22 cellular contexts compared by ENCODE assay signal in genomic region chr10:79458483-79458882, GRCh38. TPM values are rescaled to one million over a fixed set of nuclear protein-coding genes. Genes with fewer than 3 reads are reported as not detected.
DNase-seq lines count a peak whose midpoint lies in the region; ATAC-seq, FAIRE-seq and TF ChIP-seq lines count a peak whose summit lies in the region.
"Had no signal": no experiment of that assay in that cellular context is flagged by ENCODE, and none has a peak within 500 bp of the region (broad histone marks: within the 10 kb centered on the region; RNA-seq: fewer than 3 reads in every experiment).

No MANE protein-coding gene starts in this region.

- H3K14ac ChIP-seq in H9 (ENCODE audit: insufficient read depth, low read length) (no peak overlapping the region), IMR-90 (replicated peaks; ENCODE audit: low read depth, low read length) (no peak overlapping the region)

- no peak overlapping the region for H4K8ac ChIP-seq in H9 (replicated peaks; ENCODE audit: insufficient read length, low read depth, low read length)
- no peak overlapping the region for H4K8ac ChIP-seq in IMR-90 (ENCODE audit: low read depth in 2 of 2, low read length in 2 of 2)

- no peaks in the 10 kb centered on the region for H4K20me1 ChIP-seq in H9 (ENCODE audit: control insufficient read depth, insufficient read depth, insufficient read length)
- no peaks in the 10 kb centered on the region for H4K20me1 ChIP-seq in IMR-90 (ENCODE audit: insufficient read depth, low read length)
- no peaks in the 10 kb centered on the region for H4K20me1 ChIP-seq in K562 (replicated peaks; ENCODE audit: control insufficient read depth, insufficient read depth, low read length)
- H4K20me1 ChIP-seq: BLaER1 treated with 17β-estradiol and CSF1 and Interleukin-3, amounts not matched to agents 10 nM and 100 nM had no signal

- H3K27me3 Mint-ChIP-seq in H9 (ENCODE audit: low read depth) = peaks cover 34% of the 10 kb centered on the region

- H3K4me2 ChIP-seq in H9 (ENCODE audit: insufficient read depth, insufficient read length, low read length) = no peak overlapping the region
- H3K4me2 ChIP-seq in IMR-90 (ENCODE audit: low read depth, low read length) = no peak overlapping the region
- H3K4me2 ChIP-seq in K562 (ENCODE audit: insufficient read depth, low read length) = 0 out of 2 replicates have a peak overlapping the region, but pooled peaks have one; percentile 17
- H3K4me2 ChIP-seq: A549; BLaER1 treated with 17β-estradiol and CSF1 and Interleukin-3, amounts not matched to agents 10 nM and 100 nM had no signal

- no peak overlapping the region for H2BK15ac ChIP-seq in H9 (ENCODE audit: low read depth, low read length)
- H2BK15ac ChIP-seq in IMR-90 (ENCODE audit: low read depth, low read length) = no peak overlapping the region

- H2BK120ac ChIP-seq in H9 (ENCODE audit: low read depth, low read length, poor library complexity, severe bottlenecking) (no peak overlapping the region), IMR-90 (ENCODE audit: low read depth, low read length) (no peak overlapping the region)

- POLR2A ChIA-PET in IMR-90 (lab: Charles Lee; ENCODE audit: unreplicated experiment) = no interaction called here
- POLR2A ChIA-PET in K562 (lab: Yijun Ruan, JAX) = interaction anchor here (0.6 to 1.6 kb wide), 2 partner anchors 10 to 13 kb away, joined by 4 to 6 read pairs; partner anchors contain the start of gene ZCCHC24

- H3K27me3 ChIP-seq in H9 (ENCODE audit: insufficient read depth, low read length) (no peaks in the 10 kb centered on the region; the same call in 1 of the 2 replicates), IMR-90 (ENCODE audit: control insufficient read depth, insufficient read depth, low read length) (no peaks in the 10 kb centered on the region), K562 (ENCODE audit: control insufficient read depth in 2 of 2, insufficient read depth in 2 of 2, low read length in 2 of 2) (peaks cover 2 to 25% of the 10 kb centered on the region in 2 experiments; a peak in 3 of 5 replicates)
- H3K27me3 ChIP-seq: BLaER1 treated with 17β-estradiol and CSF1 and Interleukin-3, amounts not matched to agents 10 nM and 100 nM had no signal

- H3K18ac ChIP-seq in H9 (ENCODE audit: insufficient read length, low read depth, low read length) = no peak overlapping the region
- H3K18ac ChIP-seq in IMR-90 (ENCODE audit: low read depth, low read length) = no peak overlapping the region

- no peaks in the 10 kb centered on the region for H3K4me1 Mint-ChIP-seq in H9
- H3K4me1 Mint-ChIP-seq: B cell had no signal

- H3K4ac ChIP-seq in H9 (ENCODE audit: low read depth, low read length) = no peak overlapping the region
- no peak overlapping the region for H3K4ac ChIP-seq in IMR-90 (ENCODE audit: low read depth, low read length)

- H3K56ac ChIP-seq in H9 (ENCODE audit: insufficient read length, low read depth, low read length) = no peak overlapping the region
- H3K56ac ChIP-seq in IMR-90 (ENCODE audit: extremely low read depth, insufficient read depth, low read length) = no peak overlapping the region

- ATAC-seq in IMR-90 (ENCODE audit: low read depth) (no peak), K562 (no peak; the same call in 2 of the 3 replicates), GM19351 (IDR thresholded peaks at IDR 0.05; ENCODE audit: unreplicated experiment) (no peak)
- ATAC-seq: A549; CD8-positive, alpha-beta T cell; GM12878 had no signal

- no peaks in the 10 kb centered on the region for H3K23me2 ChIP-seq in H9 (ENCODE audit: insufficient read length, low read depth, low read length, poor library complexity, severe bottlenecking)

- in situ Hi-C loops in IMR-90 (cut with MboI; ENCODE audit: low sequenced_read_pairs) (no loop called here), K562 (cut with MboI) (no loop called here)

- H3K4me3 ChIP-seq in IMR-90 (ENCODE audit: insufficient read depth, low read depth, low read length) = no peak overlapping the region
- no peak overlapping the region for H3K4me3 ChIP-seq in K562
- H3K4me3 ChIP-seq: A549; BLaER1 treated with 17β-estradiol and CSF1 and Interleukin-3, amounts not matched to agents 10 nM and 100 nM; GM12878 had no signal

- no peak for TF ChIP-seq RAD21 in IMR-90 (IDR thresholded peaks at IDR 0.05; ENCODE audit: low read length)
- no peak for TF ChIP-seq RAD21 in K562 (CRISPR knock-in tag; conservative IDR thresholded peaks at IDR 0.05 in 1 of 2, IDR thresholded peaks at IDR 0.05 in 1 of 2)

- H2BK20ac ChIP-seq in H9 (ENCODE audit: low read depth, low read length, poor library complexity, severe bottlenecking) (no peak overlapping the region), IMR-90 (ENCODE audit: low read depth, low read length) (no peak overlapping the region)

- TF ChIP-seq CTCF in H9 (conservative IDR thresholded peaks at IDR 0.05) (no peak), IMR-90 (conservative IDR thresholded peaks at IDR 0.05; ENCODE audit: low read depth, low read length) (no peak), K562 (IDR thresholded peaks at IDR 0.05 in 2 of 3, conservative IDR thresholded peaks at IDR 0.05 in 1 of 3; ENCODE audit: insufficient read depth in 2 of 3, low read depth in 1 of 3, low read length in 3 of 3) (no peak)

- H3K9me1 ChIP-seq in IMR-90 (ENCODE audit: insufficient read depth, low read length) = peaks cover 10% of the 10 kb centered on the region
- H3K9me1 ChIP-seq in K562 (ENCODE audit: control insufficient read depth, insufficient read depth, low read length) = no peaks in the 10 kb centered on the region

- DNase-seq in H9 (peak; percentile 8), IMR-90 (no peak), K562 (ENCODE audit: extremely low read depth in 1 of 4, low spot score in 3 of 4) (no peak), putamen (ENCODE audit: low spot score) (no peak)
- DNase-seq: AML-193; Caco-2; Calu3; CD4-positive, alpha-beta T cell; CD8-positive, alpha-beta T cell; DMS79 treated with DMSO at 0.1 percent for 48 hours; GF-D8 had no signal

- no peak overlapping the region for H2BK5ac ChIP-seq in H9 (ENCODE audit: insufficient read length, low read length)
- H2BK5ac ChIP-seq in IMR-90 (ENCODE audit: low read depth, low read length, poor library complexity, severe bottlenecking) = no peak overlapping the region

- H2BK12ac ChIP-seq in H9 (ENCODE audit: insufficient read length, low read depth, low read length) = no peak overlapping the region

- H2AFZ ChIP-seq in H9 (ENCODE audit: low read length) = no peak overlapping the region
- H2AFZ ChIP-seq in IMR-90 (replicated peaks; ENCODE audit: low read length, poor library complexity) = no peak overlapping the region
- H2AFZ ChIP-seq in K562 (ENCODE audit: low read depth, low read length) = no peak overlapping the region

- H3K79me1 ChIP-seq in H9 (ENCODE audit: insufficient read depth, low read depth, low read length, poor library complexity, severe bottlenecking) (no peaks in the 10 kb centered on the region), IMR-90 (ENCODE audit: low read depth in 1 of 2, low read length in 2 of 2) (no peaks in the 10 kb centered on the region)

- no CpG with 5 or more reads among the region's 4 CpGs for WGBS in H9 (ENCODE audit: extremely low coverage, insufficient read length, low lambda C conversion rate)
- 96% methylated on average over 2 of the region's 4 CpGs; no CpG with 5 or more reads in 1 of the 2 experiments for WGBS in IMR-90 (ENCODE audit: extremely low coverage in 2 of 2, insufficient read length in 1 of 2), 2 experiments
- 12% methylated on average over 4 of the region's 4 CpGs for WGBS in K562 (ENCODE audit: insufficient coverage, low coverage, missing lambda C conversion rate)

- no peak for TF ChIP-seq POLR2A in IMR-90 (IDR thresholded peaks at IDR 0.05; ENCODE audit: low read depth, low read length)
- no peak for TF ChIP-seq POLR2A in K562 (conservative IDR thresholded peaks at IDR 0.05)

- no peaks in the 10 kb centered on the region; a peak in 1 of 5 replicates for H3K9me3 Mint-ChIP-seq in H9
- H3K9me3 Mint-ChIP-seq: CD4-positive, alpha-beta T cell; CD8-positive, alpha-beta T cell had no signal

- no peak overlapping the region for H3K27ac Mint-ChIP-seq in H9
- H3K27ac Mint-ChIP-seq: B cell; CD4-positive, alpha-beta T cell; CD8-positive, alpha-beta T cell had no signal

- peak overlapping the region; percentile 30 for H2AK9ac ChIP-seq in IMR-90 (replicated peaks; ENCODE audit: low read depth, low read length, poor library complexity)

- H3K79me2 ChIP-seq in H9 (ENCODE audit: insufficient read depth, low read length) (no peaks in the 10 kb centered on the region), K562 (ENCODE audit: control insufficient read depth, insufficient read depth, low read length) (no peaks in the 10 kb centered on the region)

- H3T11ph ChIP-seq in H9 (ENCODE audit: low read length) = no peak overlapping the region

- H3K4me1 ChIP-seq in H9 (ENCODE audit: insufficient read depth, low read length) = no peaks in the 10 kb centered on the region
- peaks cover 8% of the 10 kb centered on the region for H3K4me1 ChIP-seq in IMR-90 (ENCODE audit: control insufficient read depth, insufficient read depth, low read length)
- peaks cover 0 to 8% of the 10 kb centered on the region in 2 experiments; a peak in 3 of 5 replicates for H3K4me1 ChIP-seq in K562 (replicated peaks in 1 of 2; ENCODE audit: control insufficient read depth in 2 of 2, insufficient read depth in 2 of 2, low read length in 2 of 2)
- H3K4me1 ChIP-seq: A549, Caco-2 had no signal

- H4K91ac ChIP-seq in H9 (ENCODE audit: insufficient read length, low read depth, low read length) (no peak overlapping the region), IMR-90 (ENCODE audit: insufficient read depth, low read depth, low read length) (no peak overlapping the region)

- H3K36me3 ChIP-seq in IMR-90 (ENCODE audit: control insufficient read depth, insufficient read depth, low read length) (no peaks in the 10 kb centered on the region), K562 (ENCODE audit: control insufficient read depth, insufficient read depth, low read length) (no peaks in the 10 kb centered on the region)
- H3K36me3 ChIP-seq: BLaER1 treated with 17β-estradiol and CSF1 and Interleukin-3, amounts not matched to agents 10 nM and 100 nM had no signal

- no peak for TF ChIP-seq EP300 in K562 (IDR thresholded peaks at IDR 0.05; ENCODE audit: low read length)

- no peak overlapping the region for H3K4me3 Mint-ChIP-seq in H9
- H3K4me3 Mint-ChIP-seq: B cell; CD4-positive, alpha-beta T cell; CD8-positive, alpha-beta T cell had no signal

- H3K9ac ChIP-seq in H9 (ENCODE audit: extremely low read depth, insufficient read length, low read length) = no peak overlapping the region
- no peak overlapping the region for H3K9ac ChIP-seq in IMR-90 (ENCODE audit: low read depth, low read length)
- H3K9ac ChIP-seq in K562 (ENCODE audit: insufficient read depth in 1 of 2, low read depth in 2 of 2, low read length in 2 of 2) = peak overlapping the region in 1 of 2 experiments; percentile 53; a peak in 1 of 4 replicates
- H3K9ac ChIP-seq: BLaER1 treated with 17β-estradiol and CSF1 and Interleukin-3, amounts not matched to agents 10 nM and 100 nM had no signal

- FAIRE-seq in K562 (lab: Jason Lieb, UNC) = peak; percentile 32
- FAIRE-seq: A549, D721Med, G401.6, GM12878, GM12892, GM18507 had no signal

- no peak overlapping the region for H2AK5ac ChIP-seq in H9 (ENCODE audit: insufficient read length, low read length)
- no peak overlapping the region; the same call in 1 of the 2 replicates for H2AK5ac ChIP-seq in IMR-90 (ENCODE audit: low read depth, low read length)

- CTCF ChIA-PET in IMR-90 (lab: Yijun Ruan, JAX) (interaction anchor here (0.6 kb wide), 1 partner anchor 84 kb away, joined by 3 read pairs; no protein-coding TSS in a partner anchor), K562 (lab: Yijun Ruan, JAX; ENCODE audit: low intra/inter-chr PET ratio) (interaction anchor here (0.6 kb wide), 1 partner anchor 83 kb away, joined by 3 read pairs; no protein-coding TSS in a partner anchor)

- no TSS peak for BruUV-seq in IMR-90 (replicated peaks; lab: Mats Ljungman, UMichigan)
- no TSS peak for BruUV-seq in K562 (replicated peaks; lab: Mats Ljungman, UMichigan)

- H4K5ac ChIP-seq in H9 (ENCODE audit: insufficient read length, low read depth, low read length) = no peak overlapping the region
- no peak overlapping the region for H4K5ac ChIP-seq in IMR-90 (ENCODE audit: low read depth, low read length)

- H3K27ac ChIP-seq in H9 (ENCODE audit: insufficient read length, low read depth, low read length) (no peak overlapping the region), IMR-90 (ENCODE audit: insufficient read depth, low read length) (no peak overlapping the region), K562 (ENCODE audit: extremely low read depth, low read depth, low read length) (no peak overlapping the region)
- H3K27ac ChIP-seq: 22Rv1; A549; BLaER1 treated with 17β-estradiol and CSF1 and Interleukin-3, amounts not matched to agents 10 nM and 100 nM; C4-2B had no signal

- intact Hi-C loops in IMR-90 (cut with micrococcal nuclease) (no loop called here), K562 (cut with micrococcal nuclease) (no loop called here)

- H3K23ac ChIP-seq in H9 (ENCODE audit: insufficient read length, low read depth, low read length) (no peak overlapping the region), IMR-90 (ENCODE audit: low read depth, low read length) (0 out of 2 replicates have a peak overlapping the region, but pooled peaks have one; percentile 7)

- H3K9me3 ChIP-seq in H9 (ENCODE audit: control insufficient read depth, low read depth, low read length) (no peaks in the 10 kb centered on the region), IMR-90 (ENCODE audit: control insufficient read depth, insufficient read depth, low read length) (no peaks in the 10 kb centered on the region), K562 (replicated peaks; ENCODE audit: control insufficient read depth, insufficient read depth, low read depth, low read length) (no peaks in the 10 kb centered on the region)
- H3K9me3 ChIP-seq: A549, Caco-2 had no signal

- H3K36me3 Mint-ChIP-seq in H9 (ENCODE audit: insufficient read depth in 1 of 3, low read depth in 3 of 3) = no peaks in the 10 kb centered on the region
- H3K36me3 Mint-ChIP-seq: CD8-positive, alpha-beta T cell had no signal

- dilution Hi-C loops in IMR-90 (cut with HindIII; ENCODE audit: low sequenced_read_pairs, unreplicated experiment) = no loop called here

RNA-seq across cellular contexts. Expression of gene ZCCHC24, which starts 13.1 kb away (rescaled TPM):
- total RNA-seq in H9 (2021) (3.5 and 3.8 TPM in 2 replicates), IMR-90 (2012; rRNA removed) (12.2 and 15.1 TPM in 2 replicates), K562 (2014; rRNA removed) (3.6 and 4.9 TPM in 2 replicates), K562 (2014; rRNA removed; fragmentation: Illumina TruSeq; extraction: Trizol) (3.9 and 4.0 TPM in 2 replicates), K562 (2015; rRNA removed; fragmentation: Illumina TruSeq; extraction: Trizol) (5.5 and 5.7 TPM in 2 replicates), K562 (2021) (11.0 and 11.5 TPM in 2 replicates)
- polyA plus RNA-seq in IMR-90 (2012; rRNA removed) (25.9 and 29.9 TPM in 2 replicates), K562 (2011; rRNA removed) (4.6 and 5.0 TPM in 2 replicates), K562 (2014; fragmentation: Illumina TruSeq; extraction: Trizol) (7.0 and 7.6 TPM in 2 replicates), K562 (2014; fragmentation: Nextera tagmentation; extraction: Ambion mirVana) (under 1 TPM; 0.84 to 0.86 TPM), K562 (2014; rRNA removed) (5.1 and 6.0 TPM in 2 replicates)
- 19.8 and 29.3 TPM in 2 replicates for polyA plus RNA-seq in IMR-90 (2012; cell fraction: cytosol; rRNA removed)
- 22.4 and 28.3 TPM in 2 replicates for polyA plus RNA-seq in IMR-90 (2012; cell fraction: nucleus; rRNA removed; ENCODE audit: low replicate concordance)
- 4.0 and 6.3 TPM in 2 replicates for total RNA-seq in K562 (2011; cell fraction: chromatin; rRNA removed; ENCODE audit: low replicate concordance)
- total RNA-seq in K562 (2011; cell fraction: nucleolus; rRNA removed) = 4.8 and 4.9 TPM in 2 replicates
- total RNA-seq in K562 (2011; cell fraction: nucleoplasm; rRNA removed) = 4.4 and 6.7 TPM in 2 replicates
- 4.7 and 8.4 TPM in 2 replicates for polyA plus RNA-seq in K562 (2011; cell fraction: cytosol; rRNA removed)
- 3.1 and 5.6 TPM in 2 replicates for polyA plus RNA-seq in K562 (2011; cell fraction: nucleus; rRNA removed)
- polyA plus RNA-seq in K562 (2012) = 6.8 and 12.0 TPM in 2 replicates
- polyA minus RNA-seq in K562 (2011; rRNA and poly(A)+ RNA removed) = 3.4 and 4.7 TPM in 2 replicates
- 6.1 and 6.4 TPM in 2 replicates for polyA minus RNA-seq in K562 (2011; cell fraction: cytosol; rRNA and poly(A)+ RNA removed)
- polyA minus RNA-seq in K562 (2011; cell fraction: nucleus; rRNA and poly(A)+ RNA removed) = 3.0 TPM in 2 replicates

RNA-seq across cellular contexts. Expression of gene EIF5AL1, which starts 53.9 kb away (rescaled TPM):
- total RNA-seq in H9 (2021) = 0.35 and 0.39 TPM in 2 replicates
- total RNA-seq in IMR-90 (2012; rRNA removed) = 1.1 and 1.7 TPM in 2 replicates
- polyA plus RNA-seq in IMR-90 (2012; rRNA removed) = 0.59 and 1.4 TPM in 2 replicates
- 0.14 and 0.64 TPM in 2 replicates for polyA plus RNA-seq in IMR-90 (2012; cell fraction: cytosol; rRNA removed)
- polyA plus RNA-seq in IMR-90 (2012; cell fraction: nucleus; rRNA removed; ENCODE audit: low replicate concordance) = 0.45 and 0.69 TPM in 2 replicates
- 0.16 TPM in 1 of 2 replicates, not detected in the other for total RNA-seq in K562 (2011; cell fraction: chromatin; rRNA removed; ENCODE audit: low replicate concordance)
- 0.13 and 0.17 TPM in 2 replicates for total RNA-seq in K562 (2011; cell fraction: nucleolus; rRNA removed)
- 0.15 and 0.31 TPM in 2 replicates for total RNA-seq in K562 (2011; cell fraction: nucleoplasm; rRNA removed)
- 0.65 and 0.68 TPM in 2 replicates for total RNA-seq in K562 (2014; rRNA removed)
- total RNA-seq in K562 (2014; rRNA removed; fragmentation: Illumina TruSeq; extraction: Trizol) = 0.80 and 0.83 TPM in 2 replicates
- total RNA-seq in K562 (2015; rRNA removed; fragmentation: Illumina TruSeq; extraction: Trizol) = 0.18 and 0.30 TPM in 2 replicates
- 0.27 and 0.31 TPM in 2 replicates for total RNA-seq in K562 (2021)
- polyA plus RNA-seq in K562 (2011; rRNA removed) = 1.6 and 1.8 TPM in 2 replicates
- 0.97 and 1.1 TPM in 2 replicates for polyA plus RNA-seq in K562 (2011; cell fraction: cytosol; rRNA removed)
- polyA plus RNA-seq in K562 (2011; cell fraction: nucleus; rRNA removed) = 0.20 and 0.35 TPM in 2 replicates
- polyA plus RNA-seq in K562 (2012) = 0.54 and 1.1 TPM in 2 replicates
- polyA plus RNA-seq in K562 (2014; fragmentation: Illumina TruSeq; extraction: Trizol) = 3.2 and 3.4 TPM in 2 replicates
- under 1 TPM in 1 of 2 experiments, not detected in 1; 0.03 TPM for polyA plus RNA-seq in K562 (2014; fragmentation: Nextera tagmentation; extraction: Ambion mirVana)
- polyA plus RNA-seq in K562 (2014; rRNA removed) = 0.37 and 0.43 TPM in 2 replicates
- 3.2 and 4.7 TPM in 2 replicates for polyA minus RNA-seq in K562 (2011; rRNA and poly(A)+ RNA removed)
- 0.64 and 0.67 TPM in 2 replicates for polyA minus RNA-seq in K562 (2011; cell fraction: cytosol; rRNA and poly(A)+ RNA removed)
- under 0.01 and 0.11 TPM in 2 replicates for polyA minus RNA-seq in K562 (2011; cell fraction: nucleus; rRNA and poly(A)+ RNA removed)
